In the genomic region with DNA sequence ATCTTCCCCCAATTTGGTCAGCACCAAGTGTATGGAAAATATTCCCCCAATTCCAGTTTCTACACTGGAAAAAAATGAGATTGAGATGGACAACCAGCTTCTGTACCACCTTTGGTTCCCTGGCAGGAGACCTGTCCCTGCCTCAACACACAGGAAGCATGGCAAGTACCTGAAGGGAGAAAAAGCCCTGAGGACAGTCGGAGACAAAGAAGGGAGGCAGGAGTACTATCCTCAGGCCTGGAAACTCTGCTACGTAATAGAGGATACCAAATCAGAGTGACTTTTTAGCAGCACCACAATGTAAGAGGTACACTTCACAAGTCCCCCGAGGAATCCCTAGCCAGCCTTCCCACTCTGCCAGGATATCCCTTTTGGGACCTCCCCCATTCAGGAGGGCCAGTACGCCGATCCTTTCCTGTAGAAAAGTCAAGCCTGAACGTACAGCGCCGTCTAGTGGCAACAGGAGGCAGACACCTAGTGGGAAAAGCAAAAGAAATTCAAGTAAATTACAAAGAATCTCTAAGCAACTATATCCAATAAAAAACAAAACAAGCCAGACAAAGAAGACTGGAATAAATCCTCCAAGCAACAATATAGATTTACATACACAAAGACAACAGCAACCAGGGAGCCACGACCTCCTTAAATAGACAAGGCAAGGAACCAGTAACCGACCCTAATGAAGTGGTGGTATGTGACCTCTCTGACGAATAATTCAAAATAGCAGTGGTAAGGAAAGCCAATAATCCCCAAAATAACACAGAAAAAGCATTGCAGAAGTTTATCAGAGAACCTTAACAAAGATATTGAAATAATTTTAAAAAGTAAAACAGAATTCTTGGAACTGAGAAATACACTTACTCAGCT, we compare ENCODE assay signal across 8 cellular contexts.
DNase-seq lines count a peak whose midpoint lies in the region; ATAC-seq and TF ChIP-seq lines count a peak whose summit lies in the region.

No MANE protein-coding gene starts in this region.

- no peak overlapping the region for H3K9ac ChIP-seq in SK-N-SH

- H3K27ac Mint-ChIP-seq in activated T-helper 17 cell treated with anti-CD3 and anti-CD28 coated beads, Interleukin-2, amount 50 U/mL, for 72 hours = no peak overlapping the region

- H4K20me1 ChIP-seq in SK-N-SH (ENCODE audit: insufficient read depth) = no peaks in the 10 kb centered on the region

- H3F3A ChIP-seq in SK-N-SH (replicated peaks; ENCODE audit: insufficient read depth) = no peaks in the 10 kb centered on the region

- H2AFZ ChIP-seq in SK-N-SH (ENCODE audit: low read depth) = peak overlapping the region; percentile 54; the same call in 1 of the 2 replicates

- no peaks in the 10 kb centered on the region for H3K36me3 Mint-ChIP-seq in activated T-helper 17 cell treated with anti-CD3 and anti-CD28 coated beads, Interleukin-2, amount 50 U/mL, for 72 hours (ENCODE audit: low read depth)

- H3K79me2 ChIP-seq in SK-N-SH (ENCODE audit: insufficient read depth) = no peaks in the 10 kb centered on the region

- H3K27me3 ChIP-seq in SK-N-SH (ENCODE audit: insufficient read depth) (no peaks in the 10 kb centered on the region), cardiac muscle cell (no peaks in the 10 kb centered on the region)

- no peak for TF ChIP-seq EP300 in SK-N-SH (IDR thresholded peaks at IDR 0.05; ENCODE audit: borderline replicate concordance in 1 of 2, low read depth in 1 of 2, low read length in 1 of 2)

- H3K9me3 Mint-ChIP-seq in activated T-helper 17 cell treated with anti-CD3 and anti-CD28 coated beads, Interleukin-2, amount 50 U/mL, for 72 hours = peaks cover 8% of the 10 kb centered on the region

- H3K4me1 ChIP-seq in SK-N-SH (ENCODE audit: control insufficient read depth in 1 of 2, insufficient read depth in 2 of 2, low read depth in 1 of 2, low read length in 1 of 2) (no peaks in the 10 kb centered on the region), cardiac muscle cell (ENCODE audit: low read depth) (no peaks in the 10 kb centered on the region)

- peak; percentile 8 for DNase-seq in A172 (ENCODE audit: low spot score)
- no peak for DNase-seq in SK-N-SH
- peak in 1 of 2 donors; percentile 55 for DNase-seq in cardiac muscle cell (ENCODE audit: low read depth in 1 of 2, low spot score in 1 of 2)

- H3K4me3 ChIP-seq in SK-N-SH (ENCODE audit: low read depth in 2 of 2, low read length in 1 of 2) = peak overlapping the region in 1 of 2 experiments; percentile 33; a peak in 1 of 4 replicates
- H3K4me3 ChIP-seq in cardiac muscle cell = no peak overlapping the region

- H3K27ac ChIP-seq in SK-N-SH (ENCODE audit: low read depth in 2 of 2, low read length in 1 of 2) = no peak overlapping the region
- H3K27ac ChIP-seq in cardiac muscle cell = no peak overlapping the region

- H3K9me3 ChIP-seq in SK-N-SH (no peaks in the 10 kb centered on the region), cardiac muscle cell (ENCODE audit: low read depth) (no peaks in the 10 kb centered on the region)

- ATAC-seq in HG03066 (IDR thresholded peaks at IDR 0.05; ENCODE audit: low read depth, unreplicated experiment) (peak; percentile 63), GM18873 (IDR thresholded peaks at IDR 0.05; ENCODE audit: low FRiP score, unreplicated experiment) (no peak), HG03025 (IDR thresholded peaks at IDR 0.05; ENCODE audit: low FRiP score, unreplicated experiment) (no peak)
- ATAC-seq in activated T-helper 17 cell treated with anti-CD3 and anti-CD28 coated beads, Interleukin-2, amount 50 U/mL, for 72 hours (replicated peaks) = no peak

- TF ChIP-seq RAD21 in SK-N-SH (IDR thresholded peaks at IDR 0.05; ENCODE audit: low read length) = peak; percentile 51

- CTCF ChIA-PET in SK-N-SH (lab: Yijun Ruan, JAX) = interaction anchor here (0.6 to 0.9 kb wide), 4 partner anchors 12 to 868 kb away, joined by 3 to 5 read pairs (median 4); no protein-coding TSS in a partner anchor

- H3K4me3 Mint-ChIP-seq in activated T-helper 17 cell treated with anti-CD3 and anti-CD28 coated beads, Interleukin-2, amount 50 U/mL, for 72 hours = no peak overlapping the region

- H3K27me3 Mint-ChIP-seq in activated T-helper 17 cell treated with anti-CD3 and anti-CD28 coated beads, Interleukin-2, amount 50 U/mL, for 72 hours = peaks cover 13% of the 10 kb centered on the region

- no peak overlapping the region for H3K4me2 ChIP-seq in SK-N-SH

- no peaks in the 10 kb centered on the region for H3K36me3 ChIP-seq in SK-N-SH (replicated peaks in 1 of 2; ENCODE audit: control insufficient read depth in 1 of 2, insufficient read depth in 2 of 2, low read length in 1 of 2)
- no peaks in the 10 kb centered on the region for H3K36me3 ChIP-seq in cardiac muscle cell

- 39% methylated on average over 11 of the region's 11 CpGs for WGBS in SK-N-SH (ENCODE audit: low lambda C conversion rate)

- POLR2A ChIA-PET in SK-N-SH (lab: Yijun Ruan, JAX) = no interaction called here

- H3K9me2 ChIP-seq in SK-N-SH = no peaks in the 10 kb centered on the region

- no peaks in the 10 kb centered on the region for H3K4me1 Mint-ChIP-seq in activated T-helper 17 cell treated with anti-CD3 and anti-CD28 coated beads, Interleukin-2, amount 50 U/mL, for 72 hours

- TF ChIP-seq CTCF in GM12873 (IDR thresholded peaks at IDR 0.05; ENCODE audit: insufficient read depth, low read depth, low read length, missing control alignments) = peak; percentile 94
- TF ChIP-seq CTCF in SK-N-SH (IDR thresholded peaks at IDR 0.05) = peak; percentile 66
- TF ChIP-seq CTCF in cardiac muscle cell (IDR thresholded peaks at IDR 0.05; ENCODE audit: low read depth, low read length) = peak; percentile 87

TF ChIP-seq in SK-N-SH, 30 proteins besides CTCF, POLR2A, EP300 and RAD21:
- TF ChIP-seq, protein P1, sequence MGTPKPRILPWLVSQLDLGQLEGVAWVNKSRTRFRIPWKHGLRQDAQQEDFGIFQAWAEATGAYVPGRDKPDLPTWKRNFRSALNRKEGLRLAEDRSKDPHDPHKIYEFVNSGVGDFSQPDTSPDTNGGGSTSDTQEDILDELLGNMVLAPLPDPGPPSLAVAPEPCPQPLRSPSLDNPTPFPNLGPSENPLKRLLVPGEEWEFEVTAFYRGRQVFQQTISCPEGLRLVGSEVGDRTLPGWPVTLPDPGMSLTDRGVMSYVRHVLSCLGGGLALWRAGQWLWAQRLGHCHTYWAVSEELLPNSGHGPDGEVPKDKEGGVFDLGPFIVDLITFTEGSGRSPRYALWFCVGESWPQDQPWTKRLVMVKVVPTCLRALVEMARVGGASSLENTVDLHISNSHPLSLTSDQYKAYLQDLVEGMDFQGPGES (IDR thresholded peaks at IDR 0.05; ENCODE audit: low read depth, low read length) = no peak
- TF ChIP-seq TAF1 (IDR thresholded peaks at IDR 0.05; ENCODE audit: borderline replicate concordance, low read depth, low read length) (no peak), SMC3 (IDR thresholded peaks at IDR 0.05; ENCODE audit: low read depth, low read length) (peak; percentile 18; the same call in 1 of the 2 replicates)
- TF ChIP-seq, protein P2, sequence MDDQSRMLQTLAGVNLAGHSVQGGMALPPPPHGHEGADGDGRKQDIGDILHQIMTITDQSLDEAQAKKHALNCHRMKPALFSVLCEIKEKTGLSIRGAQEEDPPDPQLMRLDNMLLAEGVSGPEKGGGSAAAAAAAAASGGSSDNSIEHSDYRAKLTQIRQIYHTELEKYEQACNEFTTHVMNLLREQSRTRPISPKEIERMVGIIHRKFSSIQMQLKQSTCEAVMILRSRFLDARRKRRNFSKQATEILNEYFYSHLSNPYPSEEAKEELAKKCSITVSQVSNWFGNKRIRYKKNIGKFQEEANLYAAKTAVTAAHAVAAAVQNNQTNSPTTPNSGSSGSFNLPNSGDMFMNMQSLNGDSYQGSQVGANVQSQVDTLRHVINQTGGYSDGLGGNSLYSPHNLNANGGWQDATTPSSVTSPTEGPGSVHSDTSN (IDR thresholded peaks at IDR 0.05) = no peak
